Comparison of ENCODE assay signal across 8 cellular contexts in the genomic region with DNA sequence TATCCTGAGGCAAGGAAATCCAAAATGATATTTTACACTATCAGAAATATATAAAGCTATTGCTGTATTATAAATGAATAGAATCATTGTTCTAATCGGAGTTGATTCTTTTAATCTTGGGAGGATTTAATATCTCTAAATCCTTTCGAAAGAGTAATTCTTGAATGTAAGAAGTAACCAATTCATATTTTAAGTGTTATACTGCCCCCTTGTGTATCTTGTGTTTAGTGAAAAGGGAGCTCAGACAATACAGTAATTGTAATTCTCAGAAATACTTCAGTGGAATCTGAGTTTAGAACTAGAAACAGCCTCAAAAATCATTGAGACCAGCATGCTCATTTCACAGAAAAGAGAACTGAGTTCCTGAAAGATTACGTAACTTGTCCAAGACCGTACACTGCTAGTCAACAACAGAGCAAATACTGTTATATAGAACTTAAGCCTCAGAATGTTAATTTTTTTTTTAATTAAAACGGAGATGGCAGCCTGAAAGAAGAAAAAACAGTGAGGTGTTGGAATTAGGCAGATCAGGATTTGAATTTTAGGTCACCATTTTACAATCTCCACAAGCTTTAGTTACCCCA. TPM values are rescaled to one million over a fixed set of nuclear protein-coding genes. Genes with fewer than 3 reads are reported as not detected.
A peak's percentile ranks its signal among the peaks of the same experiment; 100 is the strongest.
DNase-seq lines count a peak whose midpoint lies in the region; ATAC-seq and TF ChIP-seq lines count a peak whose summit lies in the region.

No MANE protein-coding gene starts in this region.

- ATAC-seq in foreskin keratinocyte (peak; percentile 55), GM18517 (IDR thresholded peaks at IDR 0.05; ENCODE audit: unreplicated experiment) (no peak)

- no peaks in the 10 kb centered on the region for H3K36me3 Mint-ChIP-seq in activated naive CD8-positive, alpha-beta T cell treated with anti-CD3 and anti-CD28 coated beads for 36 hours

- POLR2A ChIA-PET in HEK293T (lab: Yijun Ruan, JAX), result no interaction called here

- H3K27ac Mint-ChIP-seq in activated naive CD8-positive, alpha-beta T cell treated with anti-CD3 and anti-CD28 coated beads for 36 hours, result no peak overlapping the region

- CTCF ChIA-PET in HEK293T (lab: Yijun Ruan, JAX), result interaction anchor here (0.5 to 2.8 kb wide), 6 partner anchors 14 to 319 kb away, joined by 3 to 21 read pairs (median 3); no protein-coding TSS in a partner anchor

- TF ChIP-seq CTCF in foreskin keratinocyte (conservative IDR thresholded peaks at IDR 0.05), result peak; percentile 78

- DNase-seq in Daoy (ENCODE audit: low read depth) (peak; percentile 6), HEK293T (ENCODE audit: extremely low spot score) (peak; percentile 22), NCI-H146 treated with DMSO at 0.1 percent for 48 hours (lab: John Stamatoyannopoulos, UW; ENCODE audit: unreplicated experiment) (peak; percentile 66), SW 1271 (lab: John Stamatoyannopoulos, UW) (peak; percentile 5 to 56), foreskin keratinocyte (peak; percentile 7 to 32), pons (ENCODE audit: low spot score) (peak; percentile 93)
- DNase-seq in activated naive CD8-positive, alpha-beta T cell treated with anti-CD3 and anti-CD28 coated beads for 36 hours, result no peak

- no peaks in the 10 kb centered on the region for H3K27me3 ChIP-seq in foreskin keratinocyte

- no peak overlapping the region for H3K27ac ChIP-seq in foreskin keratinocyte

- H3K4me1 ChIP-seq in foreskin keratinocyte, result no peaks in the 10 kb centered on the region

- no peaks in the 10 kb centered on the region for H3K9me3 Mint-ChIP-seq in activated naive CD8-positive, alpha-beta T cell treated with anti-CD3 and anti-CD28 coated beads for 36 hours

- no peak overlapping the region for H3K4me3 Mint-ChIP-seq in activated naive CD8-positive, alpha-beta T cell treated with anti-CD3 and anti-CD28 coated beads for 36 hours

- no peaks in the 10 kb centered on the region for H3K27me3 Mint-ChIP-seq in activated naive CD8-positive, alpha-beta T cell treated with anti-CD3 and anti-CD28 coated beads for 36 hours

- no peaks in the 10 kb centered on the region for H3K4me1 Mint-ChIP-seq in activated naive CD8-positive, alpha-beta T cell treated with anti-CD3 and anti-CD28 coated beads for 36 hours

TF ChIP-seq in HEK293T, 16 proteins besides CTCF, POLR2A, EP300 and RAD21:
- TF ChIP-seq BHLHE40 (IDR thresholded peaks at IDR 0.05; ENCODE audit: borderline replicate concordance) (no peak), LEF1 (IDR thresholded peaks at IDR 0.05; ENCODE audit: borderline replicate concordance) (no peak)

RNA-seq across cellular contexts. Expression of gene PLCH1, which starts 42.9 kb away (rescaled TPM):
- total RNA-seq in Daoy (2014; rRNA removed; shearing (Covaris generic)), result 1.5 and 2.0 TPM in 2 replicates
- 0.10 and 0.14 TPM in 2 replicates for total RNA-seq in foreskin keratinocyte
- polyA plus RNA-seq in foreskin keratinocyte, result 0.02 and 0.03 TPM in 2 replicates
- 1 to 10 TPM; 1.2 to 1.3 TPM for total RNA-seq in activated naive CD8-positive, alpha-beta T cell treated with anti-CD3 and anti-CD28 coated beads for 36 hours
